ENCODE assay signal across 8 cellular contexts in genomic region chr4:10105920-10106319, GRCh38. TPM values are rescaled to one million over a fixed set of nuclear protein-coding genes. Genes with fewer than 3 reads are reported as not detected.
DNase-seq lines count a peak whose midpoint lies in the region; ATAC-seq and TF ChIP-seq lines count a peak whose summit lies in the region.

No MANE protein-coding gene starts in this region.

- peak overlapping the region; percentile 95 for H3K27ac Mint-ChIP-seq in activated T-cell treated with anti-CD3 and anti-CD28 coated beads, Interleukin-2, amount 50 U/mL, for 72 hours

- in situ Hi-C loops in transverse colon (cut with MboI; ENCODE audit: low pct_ligation_motif_present in 1 of 4, low pct_unique_long_range_greater_than_20kb in 1 of 4, low sequenced_read_pairs in 3 of 4): no loop called here

- TF ChIP-seq POLR2A in breast epithelium (IDR thresholded peaks at IDR 0.05) (no peak), transverse colon (IDR thresholded peaks at IDR 0.05) (no peak)

- peaks cover 100% of the 10 kb centered on the region for H3K4me1 Mint-ChIP-seq in activated T-cell treated with anti-CD3 and anti-CD28 coated beads, Interleukin-2, amount 50 U/mL, for 72 hours (ENCODE audit: low read depth)

- H3K36me3 Mint-ChIP-seq in activated T-cell treated with anti-CD3 and anti-CD28 coated beads, Interleukin-2, amount 50 U/mL, for 72 hours (ENCODE audit: insufficient read depth in 2 of 2): peaks cover 16 to 34% of the 10 kb centered on the region in 2 donors

- TF ChIP-seq CTCF in breast epithelium (IDR thresholded peaks at IDR 0.05) (no peak), transverse colon (IDR thresholded peaks at IDR 0.05) (no peak)

- intact Hi-C loops in breast epithelium (cut with DNase I; ENCODE audit: low total_unique reads) (no loop called here), transverse colon (cut with DNase I; ENCODE audit: low total_unique reads) (no loop called here)

- DNase-seq in activated T-cell treated with anti-CD3 and anti-CD28 coated beads, Interleukin-2, amount 50 U/mL, for 72 hours: no peak
- DNase-seq in activated T-cell treated with anti-CD3 and anti-CD28 coated beads, Interleukin-2, amount 50 U/mL, for 1 hour: no peak
- DNase-seq in breast epithelium (ENCODE audit: low spot score in 2 of 2) (no peak), transverse colon (no peak)
- DNase-seq in effector CD4-positive, alpha-beta T cell: no peak

- H3K4me1 ChIP-seq in breast epithelium (peaks cover 17 to 31% of the 10 kb centered on the region in 2 donors), mesodermal cell (ENCODE audit: control insufficient read depth, insufficient read depth, low read length, poor library complexity, severe bottlenecking) (peaks cover 86% of the 10 kb centered on the region), transverse colon (peaks cover 70 to 99% (median 83%) of the 10 kb centered on the region in 4 donors)

- H3K27me3 Mint-ChIP-seq in activated T-cell treated with anti-CD3 and anti-CD28 coated beads, Interleukin-2, amount 50 U/mL, for 72 hours (ENCODE audit: low read depth): no peaks in the 10 kb centered on the region

- WGBS in mesodermal cell (ENCODE audit: insufficient coverage in 2 of 2), 2 experiments: 60 to 80% methylated on average over 1 of the region's 4 CpGs
- 62 to 100% methylated on average over 1 to 4 of the region's 4 CpGs for WGBS in transverse colon (ENCODE audit: low coverage in 1 of 2), 2 donors

- H3K27ac ChIP-seq in breast epithelium (peak overlapping the region; percentile 83 to 91), mesodermal cell (ENCODE audit: low read depth, low read length, severe bottlenecking) (peak overlapping the region; percentile 80), transverse colon (peak overlapping the region; percentile 79 to 99 (median 83))

- peak overlapping the region in 2 of 3 donors; percentile 16 to 53 for H3K4me3 ChIP-seq in breast epithelium
- no peak overlapping the region for H3K4me3 ChIP-seq in mesodermal cell (ENCODE audit: extremely low read depth, insufficient read depth, low read length, poor library complexity, severe bottlenecking)
- no peak overlapping the region for H3K4me3 ChIP-seq in transverse colon

- H3K4me3 Mint-ChIP-seq in activated T-cell treated with anti-CD3 and anti-CD28 coated beads, Interleukin-2, amount 50 U/mL, for 72 hours: peak overlapping the region; percentile 84 to 89

- H3K36me3 ChIP-seq in breast epithelium (no peaks in the 10 kb centered on the region), mesodermal cell (ENCODE audit: control insufficient read depth, insufficient read depth, low read length) (peaks cover 93% of the 10 kb centered on the region), transverse colon (no peaks in the 10 kb centered on the region)

- ATAC-seq in activated T-cell treated with anti-CD3 and anti-CD28 coated beads, Interleukin-2, amount 50 U/mL, for 72 hours (replicated peaks in 1 of 2): no peak
- ATAC-seq in GM19035 (IDR thresholded peaks at IDR 0.05; ENCODE audit: unreplicated experiment) (no peak), HG03097 (IDR thresholded peaks at IDR 0.05; ENCODE audit: low FRiP score, unreplicated experiment) (no peak)

- no peak for TF ChIP-seq EP300 in transverse colon (IDR thresholded peaks at IDR 0.05; ENCODE audit: low read depth)

- no peaks in the 10 kb centered on the region for H3K9me3 Mint-ChIP-seq in activated T-cell treated with anti-CD3 and anti-CD28 coated beads, Interleukin-2, amount 50 U/mL, for 72 hours

- H3K9me3 ChIP-seq in breast epithelium (no peaks in the 10 kb centered on the region), mesodermal cell (ENCODE audit: control insufficient read depth, low read length) (no peaks in the 10 kb centered on the region), transverse colon (no peaks in the 10 kb centered on the region)

- H3K27me3 ChIP-seq in breast epithelium (no peaks in the 10 kb centered on the region), transverse colon (no peaks in the 10 kb centered on the region)

RNA-seq across cellular contexts. Expression of gene WDR1, which starts 10.7 kb away (rescaled TPM):
- total RNA-seq in activated T-cell treated with anti-CD3 and anti-CD28 coated beads, Interleukin-2, amount 50 U/mL, for 72 hours: 100 to 1,000 TPM; 304 to 326 TPM
- total RNA-seq in breast epithelium (100 to 1,000 TPM in 2 of 3 donors, 10 to 100 TPM in 1; 93.9 to 142 (median 127) TPM), transverse colon (100 to 1,000 TPM; 196 to 268 (median 246) TPM)
- polyA plus RNA-seq in mesodermal cell (2013, experiment 1 of 2): 278 TPM
- polyA plus RNA-seq in mesodermal cell (2013, experiment 2 of 2): 225 TPM

Comparison
In these comparisons a context has a peak if more than half of its experiments do, and no peak if none do; other contexts are left out.
1. H3K4me3 ChIP-seq: peak in breast epithelium (2 of 3); none in mesodermal cell (single experiment) and transverse colon (0 of 4).
2. Peak in every context shown above with its lines, with median percentiles within 50 percentile points of each other: H3K27ac ChIP-seq.